In genomic region chrX:129957241-129958099, GRCh38 we compare ENCODE assay signal across 1 cellular context.
A peak's percentile ranks its signal among the peaks of the same experiment; 100 is the strongest.
TF ChIP-seq lines count a peak whose summit lies in the region.

No MANE protein-coding gene starts in this region.

TF ChIP-seq in H1, 55 proteins besides CTCF, POLR2A, EP300 and RAD21:
- TF ChIP-seq HDAC6 (IDR thresholded peaks at IDR 0.05; ENCODE audit: low read depth, low read length) (no peak), YY1 (IDR thresholded peaks at IDR 0.05; ENCODE audit: low read depth, low read length) (no peak), KDM5A (IDR thresholded peaks at IDR 0.05; ENCODE audit: low read length) (no peak), KDM4A (IDR thresholded peaks at IDR 0.05; ENCODE audit: low read depth, low read length, severe bottlenecking) (peak; percentile 12), EZH2 (IDR thresholded peaks at IDR 0.05; ENCODE audit: low read depth, low read length, severe bottlenecking) (no peak), GABPA (IDR thresholded peaks at IDR 0.05; ENCODE audit: borderline replicate concordance, insufficient read depth, low read length) (no peak), RBBP5 (IDR thresholded peaks at IDR 0.05; ENCODE audit: borderline replicate concordance, low read depth, low read length) (peak; percentile 77), E2F6 (IDR thresholded peaks at IDR 0.05) (peak; percentile 45; the same call in 1 of the 2 replicates), USF2 (IDR thresholded peaks at IDR 0.05; ENCODE audit: low read length) (no peak), SUZ12 (IDR thresholded peaks at IDR 0.05; ENCODE audit: low read length) (0 out of 2 replicates have a peak, but pooled peaks have one; percentile 2), ASH2L (IDR thresholded peaks at IDR 0.05; ENCODE audit: low read length) (peak; percentile 82), RNF2 (IDR thresholded peaks at IDR 0.05; ENCODE audit: borderline replicate concordance, low read depth, low read length, missing control alignments, poor library complexity, severe bottlenecking) (peak; percentile 47), MAX (IDR thresholded peaks at IDR 0.05) (peak; percentile 54; the same call in 1 of the 2 replicates)
